Comparison of ENCODE assay signal across 8 cellular contexts in the genomic region with DNA sequence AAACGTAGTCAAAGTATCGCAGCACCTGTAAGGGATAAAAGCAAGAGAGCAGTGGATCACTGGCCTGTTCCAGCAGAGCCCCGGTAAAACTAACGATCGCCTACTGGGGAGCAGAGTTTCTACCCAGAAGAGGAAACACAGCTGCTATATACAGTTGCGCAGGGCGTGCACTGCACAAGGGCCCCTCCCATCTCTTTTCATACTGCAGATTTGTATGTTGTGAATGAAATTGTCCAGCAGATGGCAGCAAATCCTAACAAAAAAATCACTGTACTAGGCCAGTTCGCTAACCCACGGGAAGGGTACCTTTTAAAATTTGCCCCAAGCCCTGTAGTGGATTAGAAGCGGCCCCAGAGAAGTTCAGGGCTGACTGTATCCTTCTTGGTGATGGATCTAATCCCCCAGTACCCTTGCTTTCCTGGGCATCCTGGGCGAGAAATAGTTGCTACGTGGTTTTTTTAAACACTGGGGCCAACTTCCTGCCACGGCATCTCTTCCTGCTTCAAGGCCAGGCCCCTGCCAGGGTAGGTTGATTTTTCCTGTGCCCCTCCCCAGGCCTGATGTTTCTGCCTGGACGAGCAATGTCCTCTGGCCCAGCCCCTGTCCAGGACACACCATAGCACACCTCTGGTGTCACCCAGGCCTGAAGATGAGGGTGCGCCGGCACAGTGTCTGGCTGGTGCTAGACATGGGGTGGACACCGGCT.
DNase-seq lines count a peak whose midpoint lies in the region; ATAC-seq, FAIRE-seq and TF ChIP-seq lines count a peak whose summit lies in the region.

No MANE protein-coding gene starts in this region.

- no peaks in the 10 kb centered on the region for H3K36me3 Mint-ChIP-seq in T-helper 17 cell (ENCODE audit: low read depth)

- CTCF ChIA-PET in A549 (lab: Yijun Ruan, JAX): interaction anchor here (0.6 to 4.5 kb wide), 45 partner anchors 9 to 471 kb away, joined by 3 to 50 read pairs (median 4); no protein-coding TSS in a partner anchor

- intact Hi-C loops in adrenal gland (cut with DNase I): loop anchor here (2.0 to 10.0 kb wide), 6 partner anchors 150 to 588 kb away; partner anchors contain the start of gene DAND5 (in 1 of the 2)

- H3K27me3 ChIP-seq in adrenal gland (no peaks in the 10 kb centered on the region), small intestine (ENCODE audit: control insufficient read depth in 2 of 2, insufficient read depth in 2 of 2, low read length in 2 of 2) (no peaks in the 10 kb centered on the region)

- H3K4me3 ChIP-seq in A549 (no peak overlapping the region), NB4 (ENCODE audit: low read depth, low read length) (no peak overlapping the region), adrenal gland (no peak overlapping the region), small intestine (ENCODE audit: low read depth in 1 of 2, low read length in 2 of 2) (no peak overlapping the region)

- 30% methylated on average over 13 of the region's 17 CpGs for WGBS in A549 (ENCODE audit: missing lambda C conversion rate)
- WGBS in adrenal gland, 4 donors: 31 to 41% (median 36%) methylated on average over 17 of the region's 17 CpGs
- WGBS in small intestine, 3 donors: 32 to 41% (median 33%) methylated on average over 17 of the region's 17 CpGs

- TF ChIP-seq RAD21 in A549 (conservative IDR thresholded peaks at IDR 0.05 in 1 of 2, IDR thresholded peaks at IDR 0.05 in 1 of 2): peak; percentile 78 to 80

- FAIRE-seq in A549 (lab: Jason Lieb, UNC) (no peak), GM12891 (lab: Jason Lieb, UNC) (peak; percentile 94), small intestine (lab: Jason Lieb, UNC) (no peak)

- H3K27ac Mint-ChIP-seq in T-helper 17 cell: peak overlapping the region; percentile 85

- peak overlapping the region; percentile 77 for H3K4me3 Mint-ChIP-seq in T-helper 17 cell

- peaks cover 22% of the 10 kb centered on the region for H3K4me1 Mint-ChIP-seq in T-helper 17 cell

- no peaks in the 10 kb centered on the region for H3K9me3 ChIP-seq in A549
- no peaks in the 10 kb centered on the region for H3K9me3 ChIP-seq in T-helper 17 cell (ENCODE audit: control insufficient read depth, low read length, poor library complexity, severe bottlenecking)
- no peaks in the 10 kb centered on the region for H3K9me3 ChIP-seq in adrenal gland (replicated peaks in 1 of 3)
- H3K9me3 ChIP-seq in small intestine (ENCODE audit: control insufficient read depth, low read depth): no peaks in the 10 kb centered on the region

- TF ChIP-seq CTCF in A549 (IDR thresholded peaks at IDR 0.05) (peak; percentile 65), NB4 (IDR thresholded peaks at IDR 0.05; ENCODE audit: low read depth, low read length) (peak; percentile 29), adrenal gland (IDR thresholded peaks at IDR 0.05) (peak; percentile 56 to 90 (median 72))

- peak overlapping the region; percentile 49 for H3K4me2 ChIP-seq in A549

- H3K27ac ChIP-seq in A549 (peak overlapping the region in 1 of 2 experiments; percentile 47; a peak in 1 of 6 replicates), adrenal gland (no peak overlapping the region), small intestine (ENCODE audit: low read depth in 1 of 2, low read length in 1 of 2) (no peak overlapping the region)

- TF ChIP-seq EP300 in A549 (IDR thresholded peaks at IDR 0.05): no peak

- peak; percentile 47 to 75 for DNase-seq in A549 (ENCODE audit: low read depth in 1 of 2, low spot score in 1 of 2)
- DNase-seq in GM12891 (ENCODE audit: insufficient read length, low spot score): peak; percentile 54
- peak; percentile 85 for DNase-seq in NB4 (ENCODE audit: low read depth)
- peak in 2 of 3 donors; percentile 23 to 52 for DNase-seq in T-helper 17 cell
- peak; percentile 22 to 74 (median 60) for DNase-seq in adrenal gland
- DNase-seq in hepatic stellate cell (ENCODE audit: low spot score): peak; percentile 66
- peak; percentile 81 for DNase-seq in small intestine

- ATAC-seq in A549 (peak; percentile 89 to 98), T-helper 17 cell (peak; percentile 85), GM18873 (IDR thresholded peaks at IDR 0.05; ENCODE audit: low FRiP score, unreplicated experiment) (no peak)

- H3K4me1 ChIP-seq in A549 (no peaks in the 10 kb centered on the region), adrenal gland (replicated peaks in 1 of 2) (no peaks in the 10 kb centered on the region), small intestine (ENCODE audit: control insufficient read depth in 2 of 2, insufficient read depth in 1 of 2, low read depth in 1 of 2, low read length in 1 of 2) (no peaks in the 10 kb centered on the region)

- TF ChIP-seq POLR2A in A549 (IDR thresholded peaks at IDR 0.05; ENCODE audit: low read length): no peak
- TF ChIP-seq POLR2A in GM12891 (IDR thresholded peaks at IDR 0.05; ENCODE audit: low read depth, low read length): no peak
- no peak for TF ChIP-seq POLR2A in NB4 (IDR thresholded peaks at IDR 0.05; ENCODE audit: extremely low read depth, insufficient read length)
- TF ChIP-seq POLR2A in adrenal gland (IDR thresholded peaks at IDR 0.05): no peak

- H3K36me3 ChIP-seq in adrenal gland (replicated peaks in 1 of 2): no peaks in the 10 kb centered on the region
- no peaks in the 10 kb centered on the region for H3K36me3 ChIP-seq in small intestine (ENCODE audit: control insufficient read depth in 2 of 2, insufficient read depth in 2 of 2, low read length in 2 of 2)

- POLR2A ChIA-PET in A549 (lab: Yijun Ruan, JAX): interaction anchor here (1.4 kb wide), 1 partner anchor 312 kb away, joined by 4 read pairs; no protein-coding TSS in a partner anchor

- peaks cover 4% of the 10 kb centered on the region for H3K27me3 Mint-ChIP-seq in T-helper 17 cell

TF ChIP-seq in A549, 52 proteins besides CTCF, POLR2A, EP300 and RAD21:
- TF ChIP-seq SMC3 (IDR thresholded peaks at IDR 0.05) (peak; percentile 54; the same call in 2 of the 3 replicates), ZC3H11A (IDR thresholded peaks at IDR 0.05) (no peak)

TF ChIP-seq in GM12891, 5 proteins besides CTCF, POLR2A, EP300 and RAD21:
- TF ChIP-seq PAX5 (IDR thresholded peaks at IDR 0.05; ENCODE audit: insufficient read depth, low read length, severe bottlenecking): no peak
- no peak for TF ChIP-seq SPI1 (IDR thresholded peaks at IDR 0.05; ENCODE audit: low read depth, low read length)
- TF ChIP-seq TAF1 (IDR thresholded peaks at IDR 0.05; ENCODE audit: low read depth, low read length): no peak
- no peak for TF ChIP-seq POLR2AphosphoS5 (IDR thresholded peaks at IDR 0.05; ENCODE audit: low read depth, low read length)
- TF ChIP-seq POU2F2 (IDR thresholded peaks at IDR 0.05; ENCODE audit: low read depth, low read length): no peak
TF ChIP-seq in GM12891: peak in this region for 0.
